18 cellular contexts compared by ENCODE assay signal in the genomic region with DNA sequence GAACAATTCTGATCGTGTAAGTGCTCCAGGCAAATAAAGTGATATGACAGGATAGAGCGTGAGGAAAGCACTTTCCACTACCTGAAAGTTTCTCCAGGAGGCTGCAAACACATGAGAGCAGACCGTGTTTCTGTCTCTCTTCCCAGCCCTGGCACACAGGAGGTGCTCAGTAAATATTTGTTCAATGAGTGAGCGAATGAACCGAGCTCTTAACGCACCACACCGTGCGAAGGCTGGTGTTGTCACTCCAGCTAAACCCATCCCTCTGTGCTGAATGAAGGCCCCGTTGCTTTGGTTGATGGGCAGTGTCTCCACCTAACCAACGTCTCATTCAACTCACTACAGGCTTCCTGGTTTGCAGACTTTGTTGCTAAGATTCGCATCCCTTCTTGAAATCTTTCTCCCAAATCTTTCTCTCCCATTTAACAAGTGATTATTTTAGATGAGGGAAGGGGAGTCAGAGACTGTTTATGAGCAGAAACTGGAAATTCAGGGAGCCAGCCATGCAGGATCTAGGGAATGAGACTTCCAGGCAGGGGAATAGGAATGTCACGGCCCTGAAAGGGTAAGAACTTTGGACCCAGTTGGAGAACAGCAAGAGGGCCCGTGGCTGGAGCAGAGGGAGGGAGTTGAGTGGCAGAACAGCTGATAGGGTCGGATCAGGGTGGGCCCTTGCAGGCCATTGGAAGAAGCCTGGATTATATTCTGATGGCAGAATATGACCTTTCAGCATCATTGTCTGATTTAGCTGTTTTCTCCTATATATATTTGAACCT.
DNase-seq lines count a peak whose midpoint lies in the region; ATAC-seq, FAIRE-seq and TF ChIP-seq lines count a peak whose summit lies in the region.
"Had no signal": no experiment of that assay in that cellular context is flagged by ENCODE, and none has a peak within 500 bp of the region (broad histone marks: within the 10 kb centered on the region; RNA-seq: fewer than 3 reads in every experiment).

No MANE protein-coding gene starts in this region.

- H3K79me1 ChIP-seq in H1 (ENCODE audit: low read depth, low read length), result no peaks in the 10 kb centered on the region; the same call in 1 of the 2 replicates

- H2BK5ac ChIP-seq in H1 (ENCODE audit: low read depth, low read length), result no peak overlapping the region

- H4K20me1 ChIP-seq in H1 (replicated peaks in 1 of 2; ENCODE audit: control insufficient read depth in 1 of 2, insufficient read depth in 2 of 2, low read length in 2 of 2), result no peaks in the 10 kb centered on the region

- ATAC-seq in sciatic nerve, result no peak
- ATAC-seq: Right ventricle myocardium inferior had no signal

- no peak overlapping the region for H2AFZ ChIP-seq in H1 (ENCODE audit: low read length)

- POLR2A ChIA-PET in H1 (lab: Charles Lee; ENCODE audit: partially characterized antibody), result no interaction called here

- H3K9me3 Mint-ChIP-seq in osteocyte (ENCODE audit: unreplicated experiment), result peaks cover 6% of the 10 kb centered on the region
- H3K9me3 Mint-ChIP-seq: activated CD4-positive, alpha-beta T cell treated with anti-CD3 and anti-CD28 coated beads, Interleukin-2, amount 10 ng/mL, durations not matched to agents 7 days and 5 days; activated naive CD8-positive, alpha-beta T cell treated with anti-CD3 and anti-CD28 coated beads for 36 hours had no signal

- no peak overlapping the region for H3K27ac Mint-ChIP-seq in osteocyte (ENCODE audit: unreplicated experiment)
- H3K27ac Mint-ChIP-seq: activated CD4-positive, alpha-beta T cell treated with anti-CD3 and anti-CD28 coated beads, Interleukin-2, amount 10 ng/mL, durations not matched to agents 7 days and 5 days; activated naive CD8-positive, alpha-beta T cell treated with anti-CD3 and anti-CD28 coated beads for 36 hours had no signal

- no peak overlapping the region for H3K4me3 ChIP-seq in H1 (ENCODE audit: extremely low read depth in 1 of 4, insufficient read depth in 2 of 4, low read depth in 3 of 4, low read length in 4 of 4)

- no peak overlapping the region; the same call in 1 of the 2 replicates for H3K27ac ChIP-seq in H1 (ENCODE audit: low read depth, low read length)

- H3K18ac ChIP-seq in H1 (ENCODE audit: extremely low read depth, low read length), result no peak overlapping the region

- no peaks in the 10 kb centered on the region for H3K9me3 ChIP-seq in H1 (ENCODE audit: insufficient read depth in 2 of 2, low read depth in 1 of 2, low read length in 1 of 2)

- peaks cover 0 to 4% (median 0%) of the 10 kb centered on the region in 4 experiments; a peak in 2 of 7 replicates for H3K4me1 ChIP-seq in H1 (replicated peaks in 1 of 4; ENCODE audit: control insufficient read depth in 3 of 4, insufficient read depth in 4 of 4, low read length in 3 of 4)

- H4K91ac ChIP-seq in H1 (replicated peaks; ENCODE audit: insufficient read length, low read length), result no peak overlapping the region

- no peak overlapping the region for H3K9ac ChIP-seq in H1 (replicated peaks in 1 of 4; ENCODE audit: extremely low read depth in 1 of 4, low read depth in 3 of 4, low read length in 3 of 4)

- no peak overlapping the region for H3K4me2 ChIP-seq in H1 (ENCODE audit: insufficient read depth in 1 of 2, low read depth in 2 of 2, low read length in 2 of 2)

- no peak overlapping the region for H3K4ac ChIP-seq in H1 (replicated peaks; ENCODE audit: insufficient read length, low read depth, low read length)

- H2BK15ac ChIP-seq in H1 (ENCODE audit: low read length), result no peak overlapping the region

- TF ChIP-seq POLR2A in H1 (IDR thresholded peaks at IDR 0.05; ENCODE audit: control extremely low read depth in 1 of 2, low read depth in 2 of 2, low read length in 2 of 2), result no peak

- H3K23me2 ChIP-seq in H1 (ENCODE audit: low read depth, low read length), result 0 out of 2 replicates have a peak, but pooled peaks cover 3% of the 10 kb centered on the region

- no peak overlapping the region for H2AK5ac ChIP-seq in H1 (ENCODE audit: low read depth, low read length)

- H3K4me1 Mint-ChIP-seq in osteocyte (ENCODE audit: unreplicated experiment), result peaks cover 6% of the 10 kb centered on the region

- H3K79me2 ChIP-seq in H1 (ENCODE audit: control insufficient read depth in 1 of 2, insufficient read depth in 2 of 2, low read length in 2 of 2), result no peaks in the 10 kb centered on the region

- no peak overlapping the region for H2BK120ac ChIP-seq in H1 (replicated peaks; ENCODE audit: low read depth, low read length)

- peak overlapping the region; percentile 11; the same call in 1 of the 2 replicates for H4K8ac ChIP-seq in H1 (ENCODE audit: extremely low read depth, insufficient read depth, low read length)

- CTCF ChIA-PET in H1 (lab: Charles Lee; ENCODE audit: partially characterized antibody), result interaction anchor here (0.6 to 3.2 kb wide), 7 partner anchors 9 to 417 kb away, joined by 3 to 8 read pairs (median 4); no protein-coding TSS in a partner anchor

- no peak for FAIRE-seq in H1 (lab: Jason Lieb, UNC)
- FAIRE-seq: bronchial epithelial cell had no signal

- DNase-seq in DMS153 (lab: John Stamatoyannopoulos, UW) (peak; percentile 77), NCI-H2029 treated with DMSO at 0.1 percent for 48 hours (lab: John Stamatoyannopoulos, UW) (peak; percentile 47), H1 (ENCODE audit: low read depth in 1 of 2, low spot score in 2 of 2) (no peak), osteocyte (ENCODE audit: extremely low spot score, unreplicated experiment) (peak; percentile 48), sciatic nerve (ENCODE audit: low spot score) (no peak), GM19240 (ENCODE audit: insufficient read length, low spot score) (no peak), amygdala (lab: John Stamatoyannopoulos, UW) (no peak)
- DNase-seq in stimulated activated naive CD4-positive, alpha-beta T cell (lab: John Stamatoyannopoulos, UW), result no peak
- DNase-seq: activated CD4-positive, alpha-beta T cell treated with anti-CD3 and anti-CD28 coated beads, Interleukin-2, amount 10 ng/mL, durations not matched to agents 7 days and 5 days; activated naive CD8-positive, alpha-beta T cell treated with anti-CD3 and anti-CD28 coated beads for 36 hours; activated T-cell treated with anti-CD3 and anti-CD28 coated beads, Interleukin-2, amount 50 U/mL, for 1 hour; DMS79 treated with DMSO at 0.1 percent for 48 hours; Karpas-422; NCI-H1930; NK-92 treated with Interleukin-12 subunit alpha and Interleukin-12 subunit beta, amount 100 ng/mL, for 24 hours; T-helper 9 cell had no signal

- no peak overlapping the region for H3K23ac ChIP-seq in H1 (ENCODE audit: insufficient read length)

- peaks cover 3% of the 10 kb centered on the region for H3K36me3 Mint-ChIP-seq in osteocyte (ENCODE audit: unreplicated experiment)
- H3K36me3 Mint-ChIP-seq: activated naive CD8-positive, alpha-beta T cell treated with anti-CD3 and anti-CD28 coated beads for 36 hours had no signal

- no peak overlapping the region for H3K14ac ChIP-seq in H1 (ENCODE audit: insufficient read length)

- H4K5ac ChIP-seq in H1 (ENCODE audit: insufficient read length, low read depth, low read length), result no peak overlapping the region

- no peaks in the 10 kb centered on the region for H3K27me3 Mint-ChIP-seq in osteocyte (ENCODE audit: unreplicated experiment)
- H3K27me3 Mint-ChIP-seq: activated CD4-positive, alpha-beta T cell treated with anti-CD3 and anti-CD28 coated beads, Interleukin-2, amount 10 ng/mL, durations not matched to agents 7 days and 5 days; activated naive CD8-positive, alpha-beta T cell treated with anti-CD3 and anti-CD28 coated beads for 36 hours had no signal

- no peak overlapping the region for H3K56ac ChIP-seq in H1 (replicated peaks; ENCODE audit: insufficient read length, low read depth, low read length)

- H2BK20ac ChIP-seq in H1 (ENCODE audit: low read length), result 0 out of 2 replicates have a peak overlapping the region, but pooled peaks have one; percentile 57

- no peak overlapping the region for H3K4me3 Mint-ChIP-seq in osteocyte (ENCODE audit: unreplicated experiment)
- H3K4me3 Mint-ChIP-seq: activated CD4-positive, alpha-beta T cell treated with anti-CD3 and anti-CD28 coated beads, Interleukin-2, amount 10 ng/mL, durations not matched to agents 7 days and 5 days; activated naive CD8-positive, alpha-beta T cell treated with anti-CD3 and anti-CD28 coated beads for 36 hours had no signal

- no peak overlapping the region for H2BK12ac ChIP-seq in H1 (ENCODE audit: low read depth, low read length)

- no peak for TF ChIP-seq EP300 in H1 (IDR thresholded peaks at IDR 0.05; ENCODE audit: borderline replicate concordance in 1 of 2, low read depth in 2 of 2, low read length in 2 of 2)

- no peaks in the 10 kb centered on the region for H3K27me3 ChIP-seq in H1 (replicated peaks in 1 of 4; ENCODE audit: control insufficient read depth in 3 of 4, extremely low read depth in 1 of 4, insufficient read depth in 3 of 4, low read length in 3 of 4)

- intact Hi-C loops in sciatic nerve (cut with DNase I), result no loop called here

- 91% methylated on average over 14 of the region's 14 CpGs; no CpG with 5 or more reads in 1 of the 2 experiments for WGBS in H1 (ENCODE audit: extremely low coverage in 1 of 2, insufficient coverage in 1 of 2, insufficient read length in 1 of 2, insufficient replicate concordance in 2 of 2, low coverage in 1 of 2, low lambda C conversion rate in 2 of 2, missing lambda C conversion rate in 1 of 2), 2 experiments

- TF ChIP-seq RAD21 in H1 (IDR thresholded peaks at IDR 0.05 in 1 of 2, conservative IDR thresholded peaks at IDR 0.05 in 1 of 2; ENCODE audit: low read depth in 2 of 2, low read length in 2 of 2), result no peak

- TF ChIP-seq CTCF in H1 (IDR thresholded peaks at IDR 0.05; ENCODE audit: control extremely low read depth in 1 of 3, insufficient read depth in 1 of 3, low read depth in 1 of 3, low read length in 3 of 3) (no peak), osteocyte (IDR thresholded peaks at IDR 0.05) (no peak)

- H3K36me3 ChIP-seq in H1 (ENCODE audit: control insufficient read depth in 2 of 4, insufficient read depth in 4 of 4, low read length in 3 of 4), result no peaks in the 10 kb centered on the region

TF ChIP-seq in H1, 55 proteins besides CTCF, POLR2A, EP300 and RAD21 (continues in another document):
- TF ChIP-seq POU5F1 (IDR thresholded peaks at IDR 0.05; ENCODE audit: low read depth, low read length) (no peak), HDAC2 (IDR thresholded peaks at IDR 0.05; ENCODE audit: borderline replicate concordance in 1 of 2, low read depth in 2 of 2, low read length in 2 of 2) (no peak), SP1 (IDR thresholded peaks at IDR 0.05; ENCODE audit: low read depth, low read length) (no peak), GTF2F1 (IDR thresholded peaks at IDR 0.05; ENCODE audit: borderline replicate concordance, low read depth, low read length) (no peak), GABPA (IDR thresholded peaks at IDR 0.05; ENCODE audit: borderline replicate concordance, insufficient read depth, low read length) (no peak), CHD1 (IDR thresholded peaks at IDR 0.05; ENCODE audit: low read depth, low read length) (no peak), CREB1 (IDR thresholded peaks at IDR 0.05) (no peak), SP2 (IDR thresholded peaks at IDR 0.05; ENCODE audit: low read length) (no peak), BRCA1 (IDR thresholded peaks at IDR 0.05; ENCODE audit: low read depth, low read length) (no peak), SP4 (IDR thresholded peaks at IDR 0.05; ENCODE audit: low read length) (no peak), TCF12 (IDR thresholded peaks at IDR 0.05; ENCODE audit: low read depth, low read length) (no peak)

Comparison
In these comparisons a context has a peak if more than half of its experiments do, and no peak if none do; other contexts are left out.
1. DNase-seq: peak in DMS153 (single experiment), NCI-H2029 treated with DMSO at 0.1 percent for 48 hours (single experiment) and osteocyte (single experiment); none in H1 (0 of 2), sciatic nerve (single experiment), GM19240 (single experiment), stimulated activated naive CD4-positive, alpha-beta T cell (0 of 6) and amygdala (0 of 56).